Comparison of ENCODE assay signal across 5 cellular contexts in the genomic region with DNA sequence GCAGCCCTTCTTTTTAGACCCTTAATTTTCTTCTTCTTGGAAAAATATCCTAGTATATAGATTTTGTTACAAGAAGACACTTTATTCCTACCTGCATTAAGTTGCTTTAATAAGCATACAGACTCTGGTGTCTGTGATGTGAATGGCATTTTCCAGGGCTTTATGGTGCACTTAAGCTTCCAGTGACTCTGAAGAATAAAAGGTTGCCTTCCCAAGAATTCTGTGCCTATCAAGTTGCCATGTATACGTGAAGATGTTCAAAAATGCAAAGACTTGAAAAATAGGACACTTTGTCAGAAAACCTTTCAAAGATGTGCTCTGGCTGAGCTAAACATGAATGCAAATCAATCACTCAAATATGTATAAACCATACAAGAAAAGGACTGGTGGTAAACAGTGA.
"Had no signal": no experiment of that assay in that cellular context is flagged by ENCODE, and none has a peak within 500 bp of the region (broad histone marks: within the 10 kb centered on the region; RNA-seq: fewer than 3 reads in every experiment).

No MANE protein-coding gene starts in this region.

- DNase-seq: IMR-90, KBM-7, KG1 had no signal

- H3K4me3 ChIP-seq: K562 had no signal

- H3K27ac ChIP-seq: HL-60 had no signal
